8 cellular contexts compared by ENCODE assay signal in genomic region chr19:2739602-2740313, GRCh38. TPM values are rescaled to one million over a fixed set of nuclear protein-coding genes. Genes with fewer than 3 reads are reported as not detected.
DNase-seq lines count a peak whose midpoint lies in the region; ATAC-seq and TF ChIP-seq lines count a peak whose summit lies in the region.

Gene SLC39A3, minus strand, starts transcription at chr19:2740017. Its CDS starts 2,760 bp downstream, at chr19:2737257.

- H3K4me3 ChIP-seq in cardiac fibroblast (replicated peaks in 1 of 2; ENCODE audit: low read depth in 2 of 2, low read length in 2 of 2): peak within 1 kb of the TSS; percentile 95 to 96

- TF ChIP-seq CTCF in activated B cell treated with CpG ODN at 0.5 μM for 24 hours (IDR thresholded peaks at IDR 0.05) (no peak), cardiac fibroblast (IDR thresholded peaks at IDR 0.05; ENCODE audit: low read depth, low read length) (peak; percentile 12)

- intact Hi-C loops in activated B cell treated with CpG ODN at 0.5 μM for 24 hours (cut with micrococcal nuclease): loop anchor here (1.0 to 2.0 kb wide), 5 partner anchors 19 to 75 kb away; partner anchors contain the start of genes DIRAS1, GNG7 and SGTA

- H3K4me3 Mint-ChIP-seq in activated B cell treated with CpG ODN at 0.5 μM for 24 hours: peak within 1 kb of the TSS; percentile 88
- H3K4me3 Mint-ChIP-seq in immature natural killer cell: peak within 1 kb of the TSS; percentile 80 to 88 (median 85)

- ATAC-seq in GM19023 (IDR thresholded peaks at IDR 0.05; ENCODE audit: unreplicated experiment) (peak; percentile 94), HG03196 (IDR thresholded peaks at IDR 0.05; ENCODE audit: unreplicated experiment) (peak; percentile 84), activated B cell treated with CpG ODN at 0.5 μM for 24 hours (ENCODE audit: low read depth) (peak; percentile 100)

- H3K27ac Mint-ChIP-seq in activated B cell treated with CpG ODN at 0.5 μM for 24 hours: peak within 1 kb of the TSS; percentile 65
- peak within 1 kb of the TSS in 5 of 6 donors; percentile 2 to 83 (median 48) for H3K27ac Mint-ChIP-seq in immature natural killer cell

- H3K36me3 Mint-ChIP-seq in activated B cell treated with CpG ODN at 0.5 μM for 24 hours (ENCODE audit: low read depth) (peaks cover 31% of the 10 kb centered on the region), immature natural killer cell (peaks cover 0 to 7% (median 5%) of the 10 kb centered on the region in 3 donors)

- CTCF ChIA-PET in activated B cell treated with CpG ODN at 0.5 μM for 24 hours (lab: Charles Lee): interaction anchor here (1.0 to 1.5 kb wide), 4 partner anchors 10 to 103 kb away, joined by 3 to 5 read pairs (median 4); no protein-coding TSS in a partner anchor

- DNase-seq in AG08396 (ENCODE audit: low spot score) (peak; percentile 100), NCI-H345 treated with DMSO at 0.1 percent for 48 hours (lab: John Stamatoyannopoulos, UW; ENCODE audit: unreplicated experiment) (peak; percentile 79), activated B cell treated with CpG ODN at 0.5 μM for 24 hours (peak; percentile 94), cardiac fibroblast (ENCODE audit: low read depth in 2 of 2) (peak; percentile 99), immature natural killer cell (peak; percentile 98 to 99 (median 99)), smooth muscle cell of the brain vasculature (ENCODE audit: low read depth, low spot score) (peak; percentile 87)

- H3K9me3 Mint-ChIP-seq in activated B cell treated with CpG ODN at 0.5 μM for 24 hours (no peaks in the 10 kb centered on the region), immature natural killer cell (no peaks in the 10 kb centered on the region)

- H3K27me3 Mint-ChIP-seq in activated B cell treated with CpG ODN at 0.5 μM for 24 hours (peaks cover 3% of the 10 kb centered on the region), immature natural killer cell (ENCODE audit: low read depth in 3 of 3) (peaks cover 4 to 10% (median 6%) of the 10 kb centered on the region in 3 donors)

- H3K4me1 Mint-ChIP-seq in activated B cell treated with CpG ODN at 0.5 μM for 24 hours: peaks cover 28% of the 10 kb centered on the region
- peaks cover 23 to 36% of the 10 kb centered on the region in 2 donors for H3K4me1 Mint-ChIP-seq in immature natural killer cell

- POLR2A ChIA-PET in activated B cell treated with CpG ODN at 0.5 μM for 24 hours (lab: Charles Lee): interaction anchor here (0.8 to 1.5 kb wide), 9 partner anchors 14 to 103 kb away, joined by 3 to 11 read pairs (median 4); partner anchors contain the start of genes GNG7 and THOP1

RNA-seq across cellular contexts. Expression of gene SLC39A3, which starts in this region (rescaled TPM):
- 33.8 and 34.3 TPM in 2 replicates for total RNA-seq in activated B cell treated with CpG ODN at 0.5 μM for 24 hours
- polyA plus RNA-seq in immature natural killer cell: 10 to 100 TPM; 43.8 to 63.7 (median 46.8) TPM

Comparison
In these comparisons a context has a peak if more than half of its experiments do, and no peak if none do; other contexts are left out.
1. Peak in every context shown above with its lines: DNase-seq, ATAC-seq and H3K4me3 ChIP-seq.